24 cellular contexts compared by ENCODE assay signal in genomic region chr2:83251473-83251872, GRCh38.
"Had no signal": no experiment of that assay in that cellular context is flagged by ENCODE, and none has a peak within 500 bp of the region (broad histone marks: within the 10 kb centered on the region; RNA-seq: fewer than 3 reads in every experiment).

No MANE protein-coding gene starts in this region.

- H3K4me3 ChIP-seq: SJSA1 had no signal

- ATAC-seq: activated T-cell treated with anti-CD3 and anti-CD28 coated beads, Interleukin-2, amount 50 U/mL, for 72 hours; PC-3 had no signal

- H3K36me3 ChIP-seq: brain microvascular endothelial cell, SJSA1 had no signal

- H3K4me3 Mint-ChIP-seq: activated B cell treated with CpG ODN at 0.5 μM for 24 hours; activated CD4-positive, alpha-beta memory T cell treated with anti-CD3 and anti-CD28 coated beads for 36 hours; activated CD4-positive, alpha-beta T cell treated with anti-CD3 and anti-CD28 coated beads, Interleukin-2, amount 10 ng/mL, durations not matched to agents 24 days and 14 days; activated naive CD4-positive, alpha-beta T cell treated with anti-CD3 and anti-CD28 coated beads, Interleukin-2, amount 10 ng/mL, durations not matched to agents 7 days and 5 days; activated naive CD8-positive, alpha-beta T cell treated with anti-CD3 and anti-CD28 coated beads for 36 hours; activated T-cell treated with anti-CD3 and anti-CD28 coated beads, Interleukin-2, amount 50 U/mL, for 72 hours; T-helper 1 cell treated with Interleukin-12 subunit alpha and Interleukin-12 subunit beta and Interleukin-4 antibody, amounts not matched to agents 30 μg/mL and 1 μg/mL, for 36 hours had no signal

- H3K27me3 Mint-ChIP-seq: activated B cell treated with CpG ODN at 0.5 μM for 24 hours; activated CD4-positive, alpha-beta memory T cell treated with anti-CD3 and anti-CD28 coated beads for 36 hours; activated CD4-positive, alpha-beta T cell treated with anti-CD3 and anti-CD28 coated beads, Interleukin-2, amount 10 ng/mL, durations not matched to agents 24 days and 14 days; activated naive CD4-positive, alpha-beta T cell treated with anti-CD3 and anti-CD28 coated beads, Interleukin-2, amount 10 ng/mL, durations not matched to agents 7 days and 5 days; activated naive CD8-positive, alpha-beta T cell treated with anti-CD3 and anti-CD28 coated beads for 36 hours had no signal

- H3K36me3 Mint-ChIP-seq: activated CD4-positive, alpha-beta memory T cell treated with anti-CD3 and anti-CD28 coated beads for 36 hours; activated naive CD4-positive, alpha-beta T cell treated with anti-CD3 and anti-CD28 coated beads, Interleukin-2, amount 10 ng/mL, durations not matched to agents 7 days and 5 days; activated naive CD8-positive, alpha-beta T cell treated with anti-CD3 and anti-CD28 coated beads for 36 hours had no signal

- H3K4me1 ChIP-seq: SJSA1 had no signal

- H3K4me1 Mint-ChIP-seq: activated B cell treated with CpG ODN at 0.5 μM for 24 hours; activated CD4-positive, alpha-beta T cell treated with anti-CD3 and anti-CD28 coated beads, Interleukin-2, amount 10 ng/mL, durations not matched to agents 24 days and 14 days; activated naive CD4-positive, alpha-beta T cell treated with anti-CD3 and anti-CD28 coated beads, Interleukin-2, amount 10 ng/mL, durations not matched to agents 7 days and 5 days; activated naive CD8-positive, alpha-beta T cell treated with anti-CD3 and anti-CD28 coated beads for 36 hours had no signal

- H3K27me3 ChIP-seq: brain microvascular endothelial cell, SJSA1 had no signal

- H3K27ac Mint-ChIP-seq: activated B cell treated with CpG ODN at 0.5 μM for 24 hours; activated CD4-positive, alpha-beta memory T cell treated with anti-CD3 and anti-CD28 coated beads for 36 hours; activated CD4-positive, alpha-beta T cell treated with anti-CD3 and anti-CD28 coated beads, Interleukin-2, amount 10 ng/mL, durations not matched to agents 24 days and 14 days; activated naive CD4-positive, alpha-beta T cell treated with anti-CD3 and anti-CD28 coated beads, Interleukin-2, amount 10 ng/mL, durations not matched to agents 7 days and 5 days; activated naive CD8-positive, alpha-beta T cell treated with anti-CD3 and anti-CD28 coated beads for 36 hours; activated T-cell treated with anti-CD3 and anti-CD28 coated beads, Interleukin-2, amount 50 U/mL, for 72 hours; activated T-helper 2 cell treated with anti-CD3 and anti-CD28 coated beads, Interferon-gamma antibody, Interleukin-2, Interleukin-4, amounts not matched to agents 10 μg/mL and 5 μg/mL and 100 μg/mL, durations not matched to agents 14 hours and 24 hours and 36 hours; T-helper 1 cell treated with Interleukin-12 subunit alpha and Interleukin-12 subunit beta and Interleukin-4 antibody, amounts not matched to agents 30 μg/mL and 1 μg/mL, for 36 hours had no signal

- DNase-seq: activated B cell treated with CpG ODN at 0.5 μM for 24 hours; activated CD4-positive, alpha-beta memory T cell treated with anti-CD3 and anti-CD28 coated beads for 36 hours; activated CD4-positive, alpha-beta T cell treated with anti-CD3 and anti-CD28 coated beads for 1 hour; activated CD4-positive, alpha-beta T cell treated with anti-CD3 and anti-CD28 coated beads, Interleukin-2, amount 10 ng/mL, durations not matched to agents 24 days and 14 days; activated CD8-positive, alpha-beta memory T cell treated with anti-CD3 and anti-CD28 coated beads for 24 hours; activated gamma-delta T cell treated with Interleukin-2 at 50 U/mL for 16 hours; activated naive CD4-positive, alpha-beta T cell treated with anti-CD3 and anti-CD28 coated beads, Interleukin-2, amount 10 ng/mL, durations not matched to agents 7 days and 5 days; activated naive CD8-positive, alpha-beta T cell treated with anti-CD3 and anti-CD28 coated beads for 36 hours; activated T-cell treated with anti-CD3 and anti-CD28 coated beads, Interleukin-2, amount 50 U/mL, for 72 hours; brain microvascular endothelial cell; cerebellar nuclear complex; MM.1S; NCI-H1105; NCI-H1436; NCI-H187; NCI-H2081; NCI-H446; NCI-H524; PC-3; SHP77; T-helper 9 cell had no signal

- H3K27ac ChIP-seq: brain microvascular endothelial cell, SJSA1 had no signal
